ENCODE assay signal across 8 cellular contexts in genomic region chr21:43866233-43866632, GRCh38. TPM values are rescaled to one million over a fixed set of nuclear protein-coding genes. Genes with fewer than 3 reads are reported as not detected.
A peak's percentile ranks its signal among the peaks of the same experiment; 100 is the strongest.
DNase-seq lines count a peak whose midpoint lies in the region; FAIRE-seq and TF ChIP-seq lines count a peak whose summit lies in the region.

No MANE protein-coding gene starts in this region.

- peak; percentile 79 for DNase-seq in AG08396 (ENCODE audit: low spot score)
- DNase-seq in HAP-1 (ENCODE audit: low spot score in 2 of 2), result peak; percentile 39 to 65
- DNase-seq in T-helper 2 cell, result peak in 3 of 5 experiments; percentile 27 to 70 (median 40)
- peak; percentile 67 for DNase-seq in choroid plexus epithelial cell (ENCODE audit: low read depth)
- DNase-seq in stimulated activated CD4-positive, alpha-beta T cell treated with anti-CD3 and anti-CD28 coated beads, Interleukin-4, amount 100 ng/mL, for 48 hours (ENCODE audit: low read depth in 2 of 2), result peak; percentile 45 to 52
- DNase-seq in NCI-H226, result no peak
- DNase-seq in RCC 7860 (ENCODE audit: low spot score), result no peak

- H3K9me3 ChIP-seq in HAP-1 (no peaks in the 10 kb centered on the region), liver (ENCODE audit: control insufficient read depth in 4 of 4, low read length in 3 of 4) (no peaks in the 10 kb centered on the region)

- no peaks in the 10 kb centered on the region for H3K27me3 ChIP-seq in HAP-1 (ENCODE audit: low read depth)
- no peaks in the 10 kb centered on the region for H3K27me3 ChIP-seq in liver (ENCODE audit: control insufficient read depth in 4 of 4, insufficient read depth in 4 of 4, low read length in 3 of 4)

- 2% methylated on average over 16 of the region's 16 CpGs for WGBS in liver

- no peak for FAIRE-seq in RCC 7860 (lab: Jason Lieb, UNC)

- H3K4me3 ChIP-seq in HAP-1 (peak overlapping the region; percentile 43), choroid plexus epithelial cell (ENCODE audit: low read depth, low read length) (peak overlapping the region; percentile 69), liver (ENCODE audit: low read depth in 1 of 3, low read length in 3 of 3) (peak overlapping the region; percentile 1 to 97 (median 50))

- H3K9ac ChIP-seq in liver (ENCODE audit: low read depth in 1 of 2, low read length in 2 of 2), result peak overlapping the region; percentile 40 to 49

- TF ChIP-seq CTCF in choroid plexus epithelial cell (conservative IDR thresholded peaks at IDR 0.05; ENCODE audit: low read depth, low read length), result no peak
- TF ChIP-seq CTCF in liver (IDR thresholded peaks at IDR 0.05; ENCODE audit: low read depth, low read length, missing input control), result no peak

- TF ChIP-seq RAD21 in liver (IDR thresholded peaks at IDR 0.05), result no peak

- H3K4me1 ChIP-seq in HAP-1 (peaks cover 5% of the 10 kb centered on the region; the same call in 1 of the 2 replicates), liver (ENCODE audit: control insufficient read depth in 4 of 4, insufficient read depth in 4 of 4, low read length in 3 of 4) (peaks cover 7 to 44% (median 31%) of the 10 kb centered on the region in 4 donors)

- H3K27ac ChIP-seq in liver (ENCODE audit: low read depth in 1 of 2, low read length in 2 of 2), result peak overlapping the region; percentile 78 to 89

- in situ Hi-C loops in HAP-1 (cut with MboI; ENCODE audit: low sequenced_read_pairs), result no loop called here

- H3K36me3 ChIP-seq in HAP-1 (replicated peaks), result peaks cover 6% of the 10 kb centered on the region
- peaks cover 0 to 2% (median 0%) of the 10 kb centered on the region in 4 donors for H3K36me3 ChIP-seq in liver (ENCODE audit: control insufficient read depth in 4 of 4, insufficient read depth in 3 of 4, low read depth in 1 of 4, low read length in 3 of 4)

TF ChIP-seq in liver, 16 proteins besides CTCF, POLR2A, EP300 and RAD21:
- TF ChIP-seq MAX (IDR thresholded peaks at IDR 0.05), result no peak
- TF ChIP-seq TAF1 (conservative IDR thresholded peaks at IDR 0.05), result no peak
- TF ChIP-seq GABPA (IDR thresholded peaks at IDR 0.05 in 1 of 2, conservative IDR thresholded peaks at IDR 0.05 in 1 of 2), result no peak
- no peak for TF ChIP-seq HNF4A (conservative IDR thresholded peaks at IDR 0.05)
- no peak for TF ChIP-seq SP1 (IDR thresholded peaks at IDR 0.05)
- no peak for TF ChIP-seq RXRA (IDR thresholded peaks at IDR 0.05)
- TF ChIP-seq JUND (IDR thresholded peaks at IDR 0.05), result no peak

RNA-seq across cellular contexts. Expression of gene AGPAT3, which starts 1.2 kb away (rescaled TPM):
- total RNA-seq in liver, result 100 to 1,000 TPM in 1 of 2 donors, 10 to 100 TPM in 1; 60.7 to 148 TPM
- polyA plus RNA-seq in liver, result 10 to 100 TPM; 32.3 to 58.9 TPM

Comparison
In these comparisons a context has a peak if more than half of its experiments do, and no peak if none do; other contexts are left out.
1. DNase-seq: peak in AG08396 (single experiment), HAP-1 (2 of 2), T-helper 2 cell (3 of 5), choroid plexus epithelial cell (single experiment) and stimulated activated CD4-positive, alpha-beta T cell treated with anti-CD3 and anti-CD28 coated beads, Interleukin-4, amount 100 ng/mL, for 48 hours (2 of 2); none in NCI-H226 (single experiment) and RCC 7860 (single experiment).
2. Peak in every context shown above with its lines, with median percentiles within 50 percentile points of each other: H3K4me3 ChIP-seq.